ENCODE assay signal across 8 cellular contexts in the genomic region with DNA sequence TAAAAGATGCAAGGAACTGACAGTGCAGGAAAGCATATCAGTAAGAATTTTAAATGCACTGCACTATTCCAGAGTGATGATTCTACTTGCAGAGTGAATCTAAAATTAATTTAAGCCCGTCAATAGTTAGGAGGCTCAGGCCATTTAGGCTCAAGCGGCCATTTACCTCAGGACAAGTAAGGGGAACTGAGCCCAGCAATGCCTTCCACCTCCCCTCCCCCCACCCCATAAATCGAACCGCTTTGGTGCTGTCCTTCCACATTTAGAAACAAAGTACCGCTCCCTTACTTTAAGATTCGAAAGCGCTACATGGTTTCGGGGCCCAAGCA. TPM values are rescaled to one million over a fixed set of nuclear protein-coding genes. Genes with fewer than 3 reads are reported as not detected.
DNase-seq lines count a peak whose midpoint lies in the region; ATAC-seq, FAIRE-seq and TF ChIP-seq lines count a peak whose summit lies in the region.

No MANE protein-coding gene starts in this region.

- H3K9me2 ChIP-seq in DOHH2 (replicated peaks; ENCODE audit: control insufficient read depth, low read length): no peaks in the 10 kb centered on the region

- H3K27me3 ChIP-seq in DOHH2 (ENCODE audit: control insufficient read depth, low read length) (no peaks in the 10 kb centered on the region), keratinocyte (ENCODE audit: control insufficient read depth, extremely low read depth, insufficient read depth, low read length) (peaks cover 3% of the 10 kb centered on the region), subcutaneous abdominal adipose tissue (ENCODE audit: control insufficient read depth in 5 of 5, insufficient read depth in 4 of 5, low read length in 5 of 5) (peaks cover 0 to 3% (median 0%) of the 10 kb centered on the region in 5 donors)

- H3K27me3 Mint-ChIP-seq in brain: no peaks in the 10 kb centered on the region

- H2AFZ ChIP-seq in keratinocyte (ENCODE audit: control insufficient read depth, low read length): peak overlapping the region; percentile 73

- no peak for DNase-seq in keratinocyte (ENCODE audit: low read depth, low spot score)
- DNase-seq in DMS153 (lab: John Stamatoyannopoulos, UW): no peak
- DNase-seq in kidney tubule cell (ENCODE audit: low spot score): no peak
- DNase-seq in GM20000 (ENCODE audit: low spot score): no peak

- H3F3A ChIP-seq in DOHH2 (ENCODE audit: control insufficient read depth, insufficient read depth): no peaks in the 10 kb centered on the region

- H3K9me3 Mint-ChIP-seq in brain: peaks cover 0 to 2% (median 0%) of the 10 kb centered on the region in 5 experiments

- peak overlapping the region; percentile 85 for H3K4me3 ChIP-seq in DOHH2 (ENCODE audit: low read length)
- H3K4me3 ChIP-seq in keratinocyte (ENCODE audit: control insufficient read depth in 2 of 3, extremely low read depth in 1 of 3, insufficient read depth in 2 of 3, low read depth in 1 of 3, low read length in 3 of 3): peak overlapping the region; percentile 60 to 67 (median 60)
- peak overlapping the region; percentile 61 to 85 (median 78) for H3K4me3 ChIP-seq in subcutaneous abdominal adipose tissue (ENCODE audit: low read depth in 1 of 5, low read length in 5 of 5)

- H3K27ac Mint-ChIP-seq in brain: peak overlapping the region; percentile 83 to 100 (median 100)

- H3K4me3 Mint-ChIP-seq in brain: peak overlapping the region; percentile 99 to 100 (median 100)

- H3K36me3 ChIP-seq in DOHH2 (ENCODE audit: control insufficient read depth, low read length) (peaks cover 36% of the 10 kb centered on the region), keratinocyte (ENCODE audit: control insufficient read depth in 2 of 2, extremely low read depth in 1 of 2, insufficient read depth in 2 of 2, low read length in 2 of 2) (peaks cover 0 to 1% of the 10 kb centered on the region in 2 experiments), subcutaneous abdominal adipose tissue (ENCODE audit: control insufficient read depth in 5 of 5, insufficient read depth in 5 of 5, low read length in 5 of 5) (peaks cover 13 to 27% (median 17%) of the 10 kb centered on the region in 5 donors)

- H3K27ac ChIP-seq in DOHH2 (ENCODE audit: low read depth, low read length) (no peak overlapping the region), keratinocyte (ENCODE audit: control insufficient read depth, insufficient read depth, low read length) (peak overlapping the region; percentile 68), subcutaneous abdominal adipose tissue (ENCODE audit: low read depth, low read length) (peak overlapping the region; percentile 49)

- no peaks in the 10 kb centered on the region for H3K9me1 ChIP-seq in keratinocyte (ENCODE audit: control insufficient read depth, extremely low read depth, insufficient read depth, low read length)

- H4K20me1 ChIP-seq in DOHH2 (ENCODE audit: control insufficient read depth, insufficient read depth, low read depth, low read length): no peaks in the 10 kb centered on the region
- H4K20me1 ChIP-seq in keratinocyte (ENCODE audit: control insufficient read depth, extremely low read depth, insufficient read depth, low read length): no peaks in the 10 kb centered on the region

- H3K36me3 Mint-ChIP-seq in brain: peaks cover 38% of the 10 kb centered on the region

- peaks cover 14% of the 10 kb centered on the region for H3K79me2 ChIP-seq in DOHH2 (ENCODE audit: control insufficient read depth, low read length)
- peaks cover 13% of the 10 kb centered on the region for H3K79me2 ChIP-seq in keratinocyte (ENCODE audit: control insufficient read depth, insufficient read depth, low read length)

- peak; percentile 17 for ATAC-seq in HG03135 (IDR thresholded peaks at IDR 0.05; ENCODE audit: unreplicated experiment)

- H3K4me1 Mint-ChIP-seq in brain: peaks cover 18% of the 10 kb centered on the region

- H3K9ac ChIP-seq in keratinocyte (ENCODE audit: control insufficient read depth, extremely low read depth, insufficient read depth, low read length) (peak overlapping the region; percentile 76), subcutaneous abdominal adipose tissue (ENCODE audit: low read length in 5 of 5) (peak overlapping the region in 4 of 5 donors; percentile 32 to 76 (median 70))

- no peak for FAIRE-seq in keratinocyte (lab: Jason Lieb, UNC)

- TF ChIP-seq CTCF in DOHH2 (IDR thresholded peaks at IDR 0.05; ENCODE audit: low read depth, low read length, poor library complexity, severe bottlenecking) (no peak), brain (conservative IDR thresholded peaks at IDR 0.05) (no peak), keratinocyte (optimal IDR thresholded peaks at IDR 0.05 in 1 of 3, IDR thresholded peaks at IDR 0.05 in 1 of 3, conservative IDR thresholded peaks at IDR 0.05 in 1 of 3; ENCODE audit: extremely low read depth in 1 of 3, insufficient read depth in 2 of 3, low read length in 3 of 3) (no peak), GM20000 (IDR thresholded peaks at IDR 0.05; ENCODE audit: extremely low read depth, missing control alignments) (no peak)

- peak overlapping the region; percentile 50 for H3K4me2 ChIP-seq in DOHH2 (ENCODE audit: low read length)
- peak overlapping the region; percentile 67 for H3K4me2 ChIP-seq in keratinocyte (ENCODE audit: control insufficient read depth, extremely low read depth, insufficient read depth, low read depth, low read length)

- H3K4me1 ChIP-seq in DOHH2 (ENCODE audit: control insufficient read depth, low read length) (peaks cover 9% of the 10 kb centered on the region), keratinocyte (ENCODE audit: control insufficient read depth, extremely low read depth, insufficient read depth, low read length) (peaks cover 5% of the 10 kb centered on the region), subcutaneous abdominal adipose tissue (ENCODE audit: control insufficient read depth in 5 of 5, insufficient read depth in 5 of 5, low read length in 5 of 5) (peaks cover 0 to 9% (median 8%) of the 10 kb centered on the region in 5 donors)

- dilution Hi-C loops in keratinocyte (cut with MboI; ENCODE audit: extremely low pct_ligation_motif_present, low sequenced_read_pairs): no loop called here

- no peaks in the 10 kb centered on the region for H3K9me3 ChIP-seq in DOHH2 (ENCODE audit: control insufficient read depth, insufficient read depth, low read length)
- no peaks in the 10 kb centered on the region for H3K9me3 ChIP-seq in keratinocyte (ENCODE audit: control insufficient read depth, low read depth, low read length)
- no peaks in the 10 kb centered on the region for H3K9me3 ChIP-seq in subcutaneous abdominal adipose tissue (ENCODE audit: control insufficient read depth in 5 of 5, low read length in 5 of 5)

RNA-seq across cellular contexts. Expression of a gene that starts 0.7 kb away (rescaled TPM):
- polyA plus RNA-seq in brain (ENCODE audit: insufficient read depth, low read depth, low replicate concordance): 3.2 TPM
- 9.0 to 14.5 TPM (median 9.9 TPM) in 3 replicates for polyA plus RNA-seq in keratinocyte
- 19.6 TPM for polyA plus RNA-seq in keratinocyte (2011; ENCODE audit: low read depth)
- polyA plus RNA-seq in keratinocyte (2011; cell fraction: cytosol; rRNA removed): 5.9 and 11.4 TPM in 2 replicates
- 12.0 and 17.0 TPM in 2 replicates for polyA plus RNA-seq in keratinocyte (2011; cell fraction: nucleus; rRNA removed)
- 8.7 and 10.6 TPM in 2 replicates for polyA plus RNA-seq in keratinocyte (2012; ENCODE audit: low replicate concordance)
- 4.3 to 11.0 TPM (median 7.6 TPM) in 3 replicates for polyA minus RNA-seq in keratinocyte
- 9.0 TPM for polyA minus RNA-seq in keratinocyte (2011; cell fraction: cytosol; rRNA and poly(A)+ RNA removed)
- polyA minus RNA-seq in keratinocyte (2011; cell fraction: nucleus; rRNA and poly(A)+ RNA removed): 10.0 and 20.9 TPM in 2 replicates
